Comparison of ENCODE assay signal across 13 cellular contexts in genomic region chr4:3145251-3145908, GRCh38.
DNase-seq lines count a peak whose midpoint lies in the region; ATAC-seq, FAIRE-seq and TF ChIP-seq lines count a peak whose summit lies in the region.
"Had no signal": no experiment of that assay in that cellular context is flagged by ENCODE, and none has a peak within 500 bp of the region (broad histone marks: within the 10 kb centered on the region; RNA-seq: fewer than 3 reads in every experiment).

No MANE protein-coding gene starts in this region.

- H2AFZ ChIP-seq in neuronal stem cell (ENCODE audit: low read length): no peak overlapping the region
- H2AFZ ChIP-seq: neural progenitor cell had no signal

- H4K8ac ChIP-seq in neuronal stem cell (ENCODE audit: low read depth, low read length): no peak overlapping the region

- H4K91ac ChIP-seq in neuronal stem cell (ENCODE audit: low read depth, low read length, poor library complexity): no peak overlapping the region

- H3K4me3 ChIP-seq in NB4 (ENCODE audit: low read depth, low read length) (no peak overlapping the region), pancreas (no peak overlapping the region), neuronal stem cell (ENCODE audit: low read length in 2 of 2) (no peak overlapping the region)
- H3K4me3 ChIP-seq: coronary artery, neural progenitor cell had no signal

- H3K4me2 ChIP-seq in neuronal stem cell (ENCODE audit: insufficient read depth, low read length, poor library complexity, severe bottlenecking): no peak overlapping the region
- H3K4me2 ChIP-seq: neural progenitor cell had no signal

- peaks cover under 1% of the 10 kb centered on the region for H3K9me3 Mint-ChIP-seq in glutamatergic neuron (ENCODE audit: unreplicated experiment)
- H3K9me3 Mint-ChIP-seq: activated T-helper 1 cell treated with anti-CD3 and anti-CD28 coated beads, Interleukin-12 subunit alpha, Interleukin-12 subunit beta, Interleukin-2, Interleukin-4 antibody, amounts not matched to agents 30 ng/mL and 10 ng/mL and 1 ng/mL, durations not matched to agents 14 hours and 24 hours and 36 hours; neural progenitor cell had no signal

- no peaks in the 10 kb centered on the region for H3K27me3 ChIP-seq in pancreas
- H3K27me3 ChIP-seq in neuronal stem cell (ENCODE audit: control insufficient read depth in 3 of 3, insufficient read depth in 3 of 3, low read depth in 1 of 3, low read length in 3 of 3): no peaks in the 10 kb centered on the region
- H3K27me3 ChIP-seq: neural progenitor cell had no signal

- TF ChIP-seq CTCF in NB4 (IDR thresholded peaks at IDR 0.05; ENCODE audit: low read depth, low read length) (no peak), pancreas (IDR thresholded peaks at IDR 0.05) (no peak), glutamatergic neuron (IDR thresholded peaks at IDR 0.05; ENCODE audit: partially characterized antibody, unreplicated experiment) (no peak)

- H2BK120ac ChIP-seq in neuronal stem cell (ENCODE audit: low read depth, low read length): no peak overlapping the region

- H3K4me1 ChIP-seq in pancreas (no peaks in the 10 kb centered on the region), neuronal stem cell (ENCODE audit: control insufficient read depth in 2 of 2, insufficient read depth in 1 of 2, low read depth in 1 of 2, low read length in 2 of 2) (peaks cover 0 to 3% of the 10 kb centered on the region in 2 donors)
- H3K4me1 ChIP-seq: neural progenitor cell had no signal

- peak; percentile 31 for DNase-seq in NCI-H1694 treated with DMSO at 0.1 percent for 48 hours (lab: John Stamatoyannopoulos, UW)
- no peak for DNase-seq in NCI-H1694 (lab: John Stamatoyannopoulos, UW)
- peak; percentile 20 for DNase-seq in NB4 (ENCODE audit: low read depth)
- peak; percentile 33 for DNase-seq in dedifferentiated amniotic fluid mesenchymal stem cell (ENCODE audit: extremely low spot score)
- no peak for DNase-seq in pancreas
- no peak for DNase-seq in glutamatergic neuron
- DNase-seq in neuronal stem cell (ENCODE audit: low spot score): no peak
- DNase-seq: activated CD4-positive, CD25-positive, alpha-beta regulatory T cell treated with anti-CD3 and anti-CD28 coated beads, Interleukin-2, amount 50 U/mL, for 72 hours; stimulated activated CD4-positive, alpha-beta T cell treated with anti-CD3 and anti-CD28 coated beads, Interleukin-2, amount 100 ng/mL, for 24 hours had no signal

- no peak overlapping the region for H2BK5ac ChIP-seq in neuronal stem cell (ENCODE audit: low read length)

- no peaks in the 10 kb centered on the region for H3K4me1 Mint-ChIP-seq in glutamatergic neuron (ENCODE audit: low read depth, unreplicated experiment)

- H3K9me3 ChIP-seq in pancreas (no peaks in the 10 kb centered on the region), neuronal stem cell (replicated peaks in 1 of 2; ENCODE audit: control insufficient read depth in 2 of 2, insufficient read depth in 1 of 2, low read depth in 1 of 2, low read length in 2 of 2) (no peaks in the 10 kb centered on the region)

- no peak overlapping the region for H2AK5ac ChIP-seq in neuronal stem cell (ENCODE audit: low read depth, low read length)

- H3K27ac ChIP-seq in pancreas (no peak overlapping the region), neuronal stem cell (replicated peaks; ENCODE audit: low read length) (no peak overlapping the region)
- H3K27ac ChIP-seq: coronary artery, neural progenitor cell had no signal

- H3K79me1 ChIP-seq in neuronal stem cell (ENCODE audit: low read depth, low read length): peaks cover 2% of the 10 kb centered on the region

- intact Hi-C loops in pancreas (cut with DNase I): no loop called here

- H3K36me3 ChIP-seq in pancreas (peaks cover 0 to 32% (median 9%) of the 10 kb centered on the region in 3 donors), neuronal stem cell (replicated peaks in 1 of 2; ENCODE audit: control insufficient read depth in 2 of 2, insufficient read depth in 2 of 2, low read length in 2 of 2) (peaks cover 32 to 94% of the 10 kb centered on the region in 2 donors)

- peaks cover 12% of the 10 kb centered on the region for H3K36me3 Mint-ChIP-seq in glutamatergic neuron (ENCODE audit: unreplicated experiment)

- H3K18ac ChIP-seq in neuronal stem cell (ENCODE audit: low read length): no peak overlapping the region

- no peak overlapping the region for H3K27ac Mint-ChIP-seq in glutamatergic neuron (ENCODE audit: unreplicated experiment)
- H3K27ac Mint-ChIP-seq: activated T-helper 1 cell treated with anti-CD3 and anti-CD28 coated beads, Interleukin-12 subunit alpha, Interleukin-12 subunit beta, Interleukin-2, Interleukin-4 antibody, amounts not matched to agents 30 ng/mL and 10 ng/mL and 1 ng/mL, durations not matched to agents 14 hours and 24 hours and 36 hours; neural progenitor cell had no signal

- peaks cover 4% of the 10 kb centered on the region for H3K27me3 Mint-ChIP-seq in glutamatergic neuron (ENCODE audit: unreplicated experiment)

- no peak overlapping the region for H2BK12ac ChIP-seq in neuronal stem cell (ENCODE audit: low read length)

- H3K4ac ChIP-seq in neuronal stem cell (ENCODE audit: low read length): no peak overlapping the region

- ATAC-seq in pancreas (peak; percentile 48 to 73 (median 65)), HG03342 (IDR thresholded peaks at IDR 0.05; ENCODE audit: unreplicated experiment) (no peak)

- no peak for FAIRE-seq in pancreas (lab: Jason Lieb, UNC)

- no peak overlapping the region for H3K4me3 Mint-ChIP-seq in glutamatergic neuron (ENCODE audit: unreplicated experiment)
- H3K4me3 Mint-ChIP-seq: activated T-helper 1 cell treated with anti-CD3 and anti-CD28 coated beads, Interleukin-12 subunit alpha, Interleukin-12 subunit beta, Interleukin-2, Interleukin-4 antibody, amounts not matched to agents 30 ng/mL and 10 ng/mL and 1 ng/mL, durations not matched to agents 14 hours and 24 hours and 36 hours; neural progenitor cell had no signal

- H3K9ac ChIP-seq in neuronal stem cell (ENCODE audit: low read depth, low read length, poor library complexity): no peak overlapping the region
- H3K9ac ChIP-seq: neural progenitor cell had no signal

- no peak overlapping the region for H3K14ac ChIP-seq in neuronal stem cell (ENCODE audit: low read length)

- no peak overlapping the region for H3K23ac ChIP-seq in neuronal stem cell (ENCODE audit: low read depth, low read length, poor library complexity)

- no peak overlapping the region for H2BK15ac ChIP-seq in neuronal stem cell (ENCODE audit: low read length)

- no peak for TF ChIP-seq POLR2A in NB4 (IDR thresholded peaks at IDR 0.05; ENCODE audit: extremely low read depth, insufficient read length)

- 71 to 76% methylated on average over 1 of the region's 1 CpG for WGBS in pancreas, 2 donors
- no CpG with 5 or more reads among the region's 1 CpG for WGBS in neuronal stem cell (ENCODE audit: extremely low coverage in 2 of 2, insufficient read length in 2 of 2, insufficient replicate concordance in 1 of 2), 2 donors

Comparison
In these comparisons a context has a peak if more than half of its experiments do, and no peak if none do; other contexts are left out.
1. DNase-seq: peak in NCI-H1694 treated with DMSO at 0.1 percent for 48 hours (single experiment), NB4 (single experiment) and dedifferentiated amniotic fluid mesenchymal stem cell (single experiment); none in NCI-H1694 (single experiment), pancreas (0 of 6), glutamatergic neuron (single experiment) and neuronal stem cell (single experiment).